Comparison of ENCODE assay signal across 12 cellular contexts in genomic region chr3:46380471-46381215, GRCh38. TPM values are rescaled to one million over a fixed set of nuclear protein-coding genes. Genes with fewer than 3 reads are reported as not detected.
A peak's percentile ranks its signal among the peaks of the same experiment; 100 is the strongest.
DNase-seq lines count a peak whose midpoint lies in the region; ATAC-seq, FAIRE-seq and TF ChIP-seq lines count a peak whose summit lies in the region.
"Had no signal": no experiment of that assay in that cellular context is flagged by ENCODE, and none has a peak within 500 bp of the region (broad histone marks: within the 10 kb centered on the region; RNA-seq: fewer than 3 reads in every experiment).

No MANE protein-coding gene starts in this region.

- H3K27me3 ChIP-seq in MM.1S (replicated peaks; ENCODE audit: insufficient read depth, low read length) (no peaks in the 10 kb centered on the region), H1 (replicated peaks in 1 of 4; ENCODE audit: control insufficient read depth in 3 of 4, extremely low read depth in 1 of 4, insufficient read depth in 3 of 4, low read length in 3 of 4) (no peaks in the 10 kb centered on the region), rectal smooth muscle tissue (ENCODE audit: control insufficient read depth, insufficient read depth, low read length) (no peaks in the 10 kb centered on the region), body of pancreas (no peaks in the 10 kb centered on the region)

- TF ChIP-seq CTCF in MM.1S (IDR thresholded peaks at IDR 0.05; ENCODE audit: low read length) (no peak), H1 (IDR thresholded peaks at IDR 0.05; ENCODE audit: control extremely low read depth in 1 of 3, insufficient read depth in 1 of 3, low read depth in 1 of 3, low read length in 3 of 3) (no peak), body of pancreas (IDR thresholded peaks at IDR 0.05) (no peak)

- H3K9me3 ChIP-seq in MM.1S (replicated peaks; ENCODE audit: insufficient read depth, low read length): no peaks in the 10 kb centered on the region
- H3K9me3 ChIP-seq in H1 (ENCODE audit: insufficient read depth in 2 of 2, low read depth in 1 of 2, low read length in 1 of 2): no peaks in the 10 kb centered on the region
- no peaks in the 10 kb centered on the region for H3K9me3 ChIP-seq in body of pancreas
- H3K9me3 ChIP-seq: HAP-1 had no signal

- H2BK120ac ChIP-seq in H1 (replicated peaks; ENCODE audit: low read depth, low read length): no peak overlapping the region

- no peak overlapping the region for H4K8ac ChIP-seq in H1 (ENCODE audit: extremely low read depth, insufficient read depth, low read length)

- H3K79me2 ChIP-seq in MM.1S (ENCODE audit: low read length) (no peaks in the 10 kb centered on the region), H1 (ENCODE audit: control insufficient read depth in 1 of 2, insufficient read depth in 2 of 2, low read length in 2 of 2) (no peaks in the 10 kb centered on the region)

- H3K14ac ChIP-seq in H1 (ENCODE audit: insufficient read length): no peak overlapping the region

- peaks cover 10% of the 10 kb centered on the region for H3K36me3 Mint-ChIP-seq in stimulated activated effector memory CD8-positive, alpha-beta T cell treated with anti-CD3 and anti-CD28 coated beads, Interleukin-12 subunit alpha, Interleukin-12 subunit beta, amount 100 ng/mL, for 72 hours

- H4K91ac ChIP-seq in H1 (replicated peaks; ENCODE audit: insufficient read length, low read length): no peak overlapping the region

- H2BK12ac ChIP-seq in H1 (ENCODE audit: low read depth, low read length): no peak overlapping the region

- no peaks in the 10 kb centered on the region for H3K9me3 Mint-ChIP-seq in stimulated activated effector memory CD8-positive, alpha-beta T cell treated with anti-CD3 and anti-CD28 coated beads, Interleukin-12 subunit alpha, Interleukin-12 subunit beta, amount 100 ng/mL, for 72 hours

- peak overlapping the region; percentile 39; the same call in 1 of the 2 replicates for H3K4me2 ChIP-seq in MM.1S (ENCODE audit: low read depth, low read length)
- no peak overlapping the region for H3K4me2 ChIP-seq in H1 (ENCODE audit: insufficient read depth in 1 of 2, low read depth in 2 of 2, low read length in 2 of 2)

- H3K9ac ChIP-seq in MM.1S (ENCODE audit: low read length): no peak overlapping the region
- no peak overlapping the region for H3K9ac ChIP-seq in H1 (replicated peaks in 1 of 4; ENCODE audit: extremely low read depth in 1 of 4, low read depth in 3 of 4, low read length in 3 of 4)
- H3K9ac ChIP-seq in rectal smooth muscle tissue (ENCODE audit: low read length): no peak overlapping the region

- no peak overlapping the region for H4K5ac ChIP-seq in H1 (ENCODE audit: insufficient read length, low read depth, low read length)

- 0 out of 2 replicates have a peak overlapping the region, but pooled peaks have one; percentile 10 for H2BK20ac ChIP-seq in H1 (ENCODE audit: low read length)

- no peak for TF ChIP-seq EP300 in H1 (IDR thresholded peaks at IDR 0.05; ENCODE audit: borderline replicate concordance in 1 of 2, low read depth in 2 of 2, low read length in 2 of 2)

- H2BK5ac ChIP-seq in H1 (ENCODE audit: low read depth, low read length): no peak overlapping the region

- no peak overlapping the region for H3K4ac ChIP-seq in H1 (replicated peaks; ENCODE audit: insufficient read length, low read depth, low read length)

- H3K36me3 ChIP-seq in MM.1S (replicated peaks; ENCODE audit: insufficient read depth, low read length) (no peaks in the 10 kb centered on the region), H1 (ENCODE audit: control insufficient read depth in 2 of 4, insufficient read depth in 4 of 4, low read length in 3 of 4) (no peaks in the 10 kb centered on the region), rectal smooth muscle tissue (ENCODE audit: control insufficient read depth, insufficient read depth, low read length) (no peaks in the 10 kb centered on the region), body of pancreas (replicated peaks in 1 of 2; ENCODE audit: insufficient read depth in 1 of 2, low read depth in 2 of 2) (no peaks in the 10 kb centered on the region)
- H3K36me3 ChIP-seq: HAP-1 had no signal

- no peak for DNase-seq in GM12892 (ENCODE audit: insufficient read length)
- peak; percentile 68 for DNase-seq in MM.1S
- no peak for DNase-seq in H1 (ENCODE audit: low read depth in 1 of 2, low spot score in 2 of 2)
- DNase-seq in body of pancreas: no peak
- DNase-seq in NAMALWA (ENCODE audit: low spot score): no peak
- DNase-seq in stimulated activated effector memory CD8-positive, alpha-beta T cell treated with anti-CD3 and anti-CD28 coated beads, Interleukin-12 subunit alpha, Interleukin-12 subunit beta, amount 100 ng/mL, for 72 hours (ENCODE audit: low spot score in 2 of 2): no peak
- DNase-seq: activated CD4-positive, alpha-beta T cell treated with anti-CD3 and anti-CD28 coated beads for 1 hour; NCI-H1694 had no signal

- H3K4me1 Mint-ChIP-seq in stimulated activated effector memory CD8-positive, alpha-beta T cell treated with anti-CD3 and anti-CD28 coated beads, Interleukin-12 subunit alpha, Interleukin-12 subunit beta, amount 100 ng/mL, for 72 hours: peaks cover 53% of the 10 kb centered on the region

- no peak overlapping the region for H2AK5ac ChIP-seq in H1 (ENCODE audit: low read depth, low read length)

- H4K20me1 ChIP-seq in MM.1S (ENCODE audit: insufficient read depth, low read length): no peaks in the 10 kb centered on the region
- no peaks in the 10 kb centered on the region for H4K20me1 ChIP-seq in H1 (replicated peaks in 1 of 2; ENCODE audit: control insufficient read depth in 1 of 2, insufficient read depth in 2 of 2, low read length in 2 of 2)

- H2AFZ ChIP-seq in MM.1S (ENCODE audit: low read length) (no peak overlapping the region), H1 (ENCODE audit: low read length) (no peak overlapping the region)

- peaks cover 60% of the 10 kb centered on the region for H3K4me1 ChIP-seq in MM.1S (ENCODE audit: low read length)
- H3K4me1 ChIP-seq in H1 (replicated peaks in 1 of 4; ENCODE audit: control insufficient read depth in 3 of 4, insufficient read depth in 4 of 4, low read length in 3 of 4): peaks cover 0 to 14% (median 7%) of the 10 kb centered on the region in 4 experiments; a peak in 6 of 7 replicates
- H3K4me1 ChIP-seq in rectal smooth muscle tissue (ENCODE audit: control insufficient read depth, insufficient read depth, low read length): peaks cover 3% of the 10 kb centered on the region
- H3K4me1 ChIP-seq in body of pancreas: no peaks in the 10 kb centered on the region
- H3K4me1 ChIP-seq: HAP-1 had no signal

- H3K23ac ChIP-seq in H1 (ENCODE audit: insufficient read length): no peak overlapping the region

- H3K4me3 Mint-ChIP-seq in stimulated activated effector memory CD8-positive, alpha-beta T cell treated with anti-CD3 and anti-CD28 coated beads, Interleukin-12 subunit alpha, Interleukin-12 subunit beta, amount 100 ng/mL, for 72 hours: no peak overlapping the region

- peak overlapping the region; percentile 70 for H3K27ac ChIP-seq in MM.1S (ENCODE audit: low read length)
- H3K27ac ChIP-seq in H1 (ENCODE audit: low read depth, low read length): no peak overlapping the region
- H3K27ac ChIP-seq in rectal smooth muscle tissue (ENCODE audit: low read depth, low read length): no peak overlapping the region
- peak overlapping the region in 1 of 4 donors; percentile 44 for H3K27ac ChIP-seq in body of pancreas

- peak; percentile 50 for FAIRE-seq in GM12892 (lab: Jason Lieb, UNC)
- FAIRE-seq in H1 (lab: Jason Lieb, UNC): no peak

- ATAC-seq in body of pancreas: no peak
- no peak for ATAC-seq in stimulated activated effector memory CD8-positive, alpha-beta T cell treated with anti-CD3 and anti-CD28 coated beads, Interleukin-12 subunit alpha, Interleukin-12 subunit beta, amount 100 ng/mL, for 72 hours
- ATAC-seq: Right ventricle myocardium inferior had no signal

- no peak for TF ChIP-seq POLR2A in GM12892 (IDR thresholded peaks at IDR 0.05; ENCODE audit: low read depth, low read length)
- no peak for TF ChIP-seq POLR2A in H1 (IDR thresholded peaks at IDR 0.05; ENCODE audit: control extremely low read depth in 1 of 2, low read depth in 2 of 2, low read length in 2 of 2)
- TF ChIP-seq POLR2A in body of pancreas (IDR thresholded peaks at IDR 0.05): no peak

- H2BK15ac ChIP-seq in H1 (ENCODE audit: low read length): 0 out of 2 replicates have a peak overlapping the region, but pooled peaks have one; percentile 13

- no peaks in the 10 kb centered on the region for H3K9me2 ChIP-seq in MM.1S (replicated peaks; ENCODE audit: insufficient read depth, low read length)

- intact Hi-C loops in body of pancreas (cut with DNase I): no loop called here

- H3K79me1 ChIP-seq in H1 (ENCODE audit: low read depth, low read length): no peaks in the 10 kb centered on the region

- H3K27ac Mint-ChIP-seq in stimulated activated effector memory CD8-positive, alpha-beta T cell treated with anti-CD3 and anti-CD28 coated beads, Interleukin-12 subunit alpha, Interleukin-12 subunit beta, amount 100 ng/mL, for 72 hours: no peak overlapping the region

- CTCF ChIA-PET in H1 (lab: Charles Lee; ENCODE audit: partially characterized antibody): interaction anchor here (0.6 to 1.7 kb wide), 4 partner anchors 11 to 1434 kb away, joined by 3 to 4 read pairs (median 3); no protein-coding TSS in a partner anchor

- no peak overlapping the region for H3K56ac ChIP-seq in H1 (replicated peaks; ENCODE audit: insufficient read length, low read depth, low read length)

- no peak for TF ChIP-seq RAD21 in H1 (IDR thresholded peaks at IDR 0.05 in 1 of 2, conservative IDR thresholded peaks at IDR 0.05 in 1 of 2; ENCODE audit: low read depth in 2 of 2, low read length in 2 of 2)

- 89% methylated on average over 8 of the region's 8 CpGs; no CpG with 5 or more reads in 1 of the 2 experiments for WGBS in H1 (ENCODE audit: extremely low coverage in 1 of 2, insufficient coverage in 1 of 2, insufficient read length in 1 of 2, insufficient replicate concordance in 2 of 2, low coverage in 1 of 2, low lambda C conversion rate in 2 of 2, missing lambda C conversion rate in 1 of 2), 2 experiments
- 84 to 85% methylated on average over 8 of the region's 8 CpGs for WGBS in body of pancreas, 2 donors

- H3K18ac ChIP-seq in H1 (ENCODE audit: extremely low read depth, low read length): no peak overlapping the region; the same call in 1 of the 2 replicates

- POLR2A ChIA-PET in H1 (lab: Charles Lee; ENCODE audit: partially characterized antibody): no interaction called here

- H3K4me3 ChIP-seq in MM.1S (ENCODE audit: low read length) (no peak overlapping the region), H1 (ENCODE audit: extremely low read depth in 1 of 4, insufficient read depth in 2 of 4, low read depth in 3 of 4, low read length in 4 of 4) (no peak overlapping the region), rectal smooth muscle tissue (ENCODE audit: low read length) (peak overlapping the region; percentile 1), body of pancreas (no peak overlapping the region)
- H3K4me3 ChIP-seq: HAP-1 had no signal

- peaks cover 42% of the 10 kb centered on the region for H3F3A ChIP-seq in MM.1S (ENCODE audit: insufficient read depth, low read length)

- H3K23me2 ChIP-seq in H1 (ENCODE audit: low read depth, low read length): no peaks in the 10 kb centered on the region

RNA-seq across cellular contexts. Expression of gene CCR5, which starts 9.9 kb away (rescaled TPM):
- polyA plus RNA-seq in GM12892 (2012; ENCODE audit: missing spikeins): 0.11 TPM
- not detected in 2 replicates for total RNA-seq in H1 (2021; fragmentation: NEBNext Ultra II Directional; extraction: Animal tissue kit (Norgen Biotek cat#: 25700))
- polyA plus RNA-seq in H1 (2011; rRNA removed): not detected in 2 replicates
- not detected for polyA plus RNA-seq in H1 (2011; cell fraction: cytosol; rRNA removed)
- polyA plus RNA-seq in H1 (2011; cell fraction: nucleus; rRNA removed): not detected
- not detected in 4 replicates for polyA plus RNA-seq in H1 (2012, experiment 1 of 2)
- not detected for polyA plus RNA-seq in H1 (2012, experiment 2 of 2)
- polyA plus RNA-seq in H1 (2013, experiment 1 of 2): not detected
- polyA plus RNA-seq in H1 (2013, experiment 2 of 2): not detected
- not detected in 2 replicates for polyA minus RNA-seq in H1 (2011; rRNA and poly(A)+ RNA removed)
- polyA minus RNA-seq in H1 (2011; cell fraction: cytosol; rRNA and poly(A)+ RNA removed): not detected
- not detected for polyA minus RNA-seq in H1 (2011; cell fraction: nucleus; rRNA and poly(A)+ RNA removed)
- total RNA-seq in body of pancreas: under 1 TPM in 1 of 2 donors, not detected in 1; 0.78 TPM
- total RNA-seq: Daoy had no signal

RNA-seq across cellular contexts. Expression of gene CCRL2, which starts 26.4 kb away (rescaled TPM):
- polyA plus RNA-seq in GM12892 (2012; ENCODE audit: missing spikeins): 0.93 TPM
- not detected in 2 replicates for total RNA-seq in H1 (2021; fragmentation: NEBNext Ultra II Directional; extraction: Animal tissue kit (Norgen Biotek cat#: 25700))
- polyA plus RNA-seq in H1 (2011; rRNA removed): not detected in 2 replicates
- polyA plus RNA-seq in H1 (2011; cell fraction: cytosol; rRNA removed): not detected
- not detected for polyA plus RNA-seq in H1 (2011; cell fraction: nucleus; rRNA removed)
- polyA plus RNA-seq in H1 (2012, experiment 1 of 2): not detected in 4 replicates
- polyA plus RNA-seq in H1 (2012, experiment 2 of 2): not detected
- polyA plus RNA-seq in H1 (2013, experiment 1 of 2): not detected
- not detected for polyA plus RNA-seq in H1 (2013, experiment 2 of 2)
- not detected in 2 replicates for polyA minus RNA-seq in H1 (2011; rRNA and poly(A)+ RNA removed)
- not detected for polyA minus RNA-seq in H1 (2011; cell fraction: cytosol; rRNA and poly(A)+ RNA removed)
- polyA minus RNA-seq in H1 (2011; cell fraction: nucleus; rRNA and poly(A)+ RNA removed): not detected
- 1 to 10 TPM in 1 of 2 donors, not detected in 1; 1.3 TPM for total RNA-seq in body of pancreas

RNA-seq across cellular contexts. Expression of gene CCR2, which starts 26.7 kb away (rescaled TPM):
- 0.42 TPM for polyA plus RNA-seq in GM12892 (2012; ENCODE audit: missing spikeins)
- not detected in 2 replicates for total RNA-seq in H1 (2021; fragmentation: NEBNext Ultra II Directional; extraction: Animal tissue kit (Norgen Biotek cat#: 25700))
- polyA plus RNA-seq in H1 (2011; rRNA removed): not detected in 2 replicates
- polyA plus RNA-seq in H1 (2011; cell fraction: cytosol; rRNA removed): not detected
- polyA plus RNA-seq in H1 (2011; cell fraction: nucleus; rRNA removed): not detected
- polyA plus RNA-seq in H1 (2012, experiment 1 of 2): not detected in 4 replicates
- not detected for polyA plus RNA-seq in H1 (2012, experiment 2 of 2)
- polyA plus RNA-seq in H1 (2013, experiment 1 of 2): not detected
- polyA plus RNA-seq in H1 (2013, experiment 2 of 2): not detected
- polyA minus RNA-seq in H1 (2011; rRNA and poly(A)+ RNA removed): not detected in 2 replicates
- polyA minus RNA-seq in H1 (2011; cell fraction: cytosol; rRNA and poly(A)+ RNA removed): not detected
- polyA minus RNA-seq in H1 (2011; cell fraction: nucleus; rRNA and poly(A)+ RNA removed): not detected
- total RNA-seq in body of pancreas: 1 to 10 TPM; 1.8 to 7.9 TPM
- total RNA-seq: Daoy had no signal
